In genomic region chr16:4380131-4381063, GRCh38 we compare ENCODE assay signal across 1 cellular context.
TF ChIP-seq lines count a peak whose summit lies in the region.

No MANE protein-coding gene starts in this region.

TF ChIP-seq in K562, 482 proteins besides CTCF, POLR2A, EP300 and RAD21:
- peak; percentile 59 for TF ChIP-seq ESRRA (IDR thresholded peaks at IDR 0.05; ENCODE audit: borderline replicate concordance, low read depth)
- TF ChIP-seq OTX1 (CRISPR knock-in tag; IDR thresholded peaks at IDR 0.05) = no peak
